ENCODE assay signal across 9 cellular contexts in genomic region chr5:143495823-143496275, GRCh38.
DNase-seq lines count a peak whose midpoint lies in the region; ATAC-seq, FAIRE-seq and TF ChIP-seq lines count a peak whose summit lies in the region.
"Had no signal": no experiment of that assay in that cellular context is flagged by ENCODE, and none has a peak within 500 bp of the region (broad histone marks: within the 10 kb centered on the region; RNA-seq: fewer than 3 reads in every experiment).

No MANE protein-coding gene starts in this region.

- H3K36me3 ChIP-seq in RWPE2 (ENCODE audit: low read depth) (no peaks in the 10 kb centered on the region), skeletal muscle tissue (ENCODE audit: control insufficient read depth in 3 of 3, insufficient read depth in 3 of 3, low read length in 3 of 3) (no peaks in the 10 kb centered on the region), smooth muscle cell (ENCODE audit: low read depth) (no peaks in the 10 kb centered on the region), kidney (ENCODE audit: control insufficient read depth in 1 of 2, insufficient read depth in 2 of 2, low read length in 2 of 2) (no peaks in the 10 kb centered on the region)

- H3K9me3 ChIP-seq in RWPE2 (ENCODE audit: severe bottlenecking) (no peaks in the 10 kb centered on the region), skeletal muscle tissue (ENCODE audit: control insufficient read depth in 3 of 3, low read length in 3 of 3) (no peaks in the 10 kb centered on the region), smooth muscle cell (replicated peaks; ENCODE audit: low read depth) (no peaks in the 10 kb centered on the region), kidney (ENCODE audit: control insufficient read depth in 1 of 2, low read length in 2 of 2) (no peaks in the 10 kb centered on the region)

- no peak overlapping the region for H3K4me2 ChIP-seq in smooth muscle cell
- H3K4me2 ChIP-seq: KMS-11 had no signal

- H3K79me2 ChIP-seq in smooth muscle cell (ENCODE audit: low read depth): no peaks in the 10 kb centered on the region

- ATAC-seq in RWPE2 (ENCODE audit: low read depth): peak; percentile 73
- no peak for ATAC-seq in HG02642 (IDR thresholded peaks at IDR 0.05; ENCODE audit: poor library complexity, unreplicated experiment)

- H3K9ac ChIP-seq in skeletal muscle tissue (ENCODE audit: low read depth in 1 of 3, low read length in 3 of 3) (no peak overlapping the region), smooth muscle cell (ENCODE audit: low read depth) (no peak overlapping the region), kidney (ENCODE audit: low read length in 2 of 2) (no peak overlapping the region)
- H3K9ac ChIP-seq: KMS-11 had no signal

- no peak overlapping the region for H2AFZ ChIP-seq in smooth muscle cell (ENCODE audit: low read depth)

- TF ChIP-seq CTCF in HL-60 (IDR thresholded peaks at IDR 0.05; ENCODE audit: insufficient read depth, low read length) (no peak), RWPE2 (IDR thresholded peaks at IDR 0.05; ENCODE audit: poor library complexity, severe bottlenecking) (no peak), fibroblast of villous mesenchyme (IDR thresholded peaks at IDR 0.05; ENCODE audit: insufficient read depth, low read depth, low read length) (no peak), smooth muscle cell (IDR thresholded peaks at IDR 0.05; ENCODE audit: borderline replicate concordance, insufficient read depth, poor library complexity, severe bottlenecking) (no peak), kidney (IDR thresholded peaks at IDR 0.05; ENCODE audit: borderline replicate concordance, extremely low read depth, insufficient read depth) (no peak)

- H3K4me3 ChIP-seq in HL-60 (replicated peaks; ENCODE audit: insufficient read depth, low read length) (no peak overlapping the region), RWPE2 (ENCODE audit: severe bottlenecking) (no peak overlapping the region), fibroblast of villous mesenchyme (ENCODE audit: low read depth, low read length) (no peak overlapping the region), skeletal muscle tissue (ENCODE audit: low read length in 3 of 3) (peak overlapping the region in 2 of 3 donors; percentile 27 to 30), smooth muscle cell (no peak overlapping the region), kidney (ENCODE audit: low read length in 2 of 2) (peak overlapping the region in 1 of 2 donors; percentile 10)

- H4K20me1 ChIP-seq in smooth muscle cell (ENCODE audit: low read depth): no peaks in the 10 kb centered on the region

- FAIRE-seq in kidney (lab: Jason Lieb, UNC): no peak

- DNase-seq in HL-60 (ENCODE audit: low read depth in 1 of 2, low spot score in 1 of 2): peak; percentile 4 to 68
- DNase-seq in RWPE2 (ENCODE audit: low spot score): no peak
- peak; percentile 77 for DNase-seq in fibroblast of villous mesenchyme (ENCODE audit: low read depth)
- no peak for DNase-seq in smooth muscle cell (lab: John Stamatoyannopoulos, UW; ENCODE audit: unreplicated experiment)
- DNase-seq in kidney: no peak
- DNase-seq: activated gamma-delta T cell had no signal

- 86% methylated on average over 2 of the region's 2 CpGs for WGBS in smooth muscle cell (ENCODE audit: low lambda C conversion rate)

- intact Hi-C loops in kidney (cut with DNase I): no loop called here

- H3K27me3 ChIP-seq in HL-60 (ENCODE audit: insufficient read depth, poor library complexity, severe bottlenecking): no peaks in the 10 kb centered on the region
- no peaks in the 10 kb centered on the region for H3K27me3 ChIP-seq in RWPE2 (ENCODE audit: insufficient read depth, poor library complexity, severe bottlenecking)
- no peaks in the 10 kb centered on the region for H3K27me3 ChIP-seq in skeletal muscle tissue (ENCODE audit: control insufficient read depth in 3 of 3, insufficient read depth in 3 of 3, low read length in 3 of 3)
- no peaks in the 10 kb centered on the region for H3K27me3 ChIP-seq in smooth muscle cell (ENCODE audit: low read depth)

- H3K27ac ChIP-seq in HL-60 (replicated peaks) (no peak overlapping the region), RWPE2 (ENCODE audit: poor library complexity, severe bottlenecking) (peak overlapping the region; percentile 59), skeletal muscle tissue (ENCODE audit: low read depth, low read length) (peak overlapping the region; percentile 1), smooth muscle cell (ENCODE audit: low read depth) (no peak overlapping the region), kidney (ENCODE audit: low read depth in 2 of 2, low read length in 2 of 2) (no peak overlapping the region)
- H3K27ac ChIP-seq: KMS-11 had no signal

- H3F3A ChIP-seq in smooth muscle cell (ENCODE audit: low read depth): no peaks in the 10 kb centered on the region

- peaks cover 34% of the 10 kb centered on the region for H3K4me1 ChIP-seq in RWPE2 (ENCODE audit: insufficient read depth, poor library complexity, severe bottlenecking)
- peaks cover 0 to 12% (median 10%) of the 10 kb centered on the region in 3 donors for H3K4me1 ChIP-seq in skeletal muscle tissue (ENCODE audit: control insufficient read depth in 3 of 3, insufficient read depth in 3 of 3, low read length in 3 of 3)
- no peaks in the 10 kb centered on the region for H3K4me1 ChIP-seq in smooth muscle cell (ENCODE audit: low read depth)
- H3K4me1 ChIP-seq in kidney (ENCODE audit: control insufficient read depth in 1 of 2, insufficient read depth in 1 of 2, low read depth in 1 of 2, low read length in 2 of 2): no peaks in the 10 kb centered on the region

Comparison
In these comparisons a context has a peak if more than half of its experiments do, and no peak if none do; other contexts are left out.
1. DNase-seq: peak in HL-60 (2 of 2) and fibroblast of villous mesenchyme (single experiment); none in RWPE2 (single experiment), smooth muscle cell (single experiment) and kidney (single experiment).
2. H3K27ac ChIP-seq: peak in RWPE2 (single experiment) and skeletal muscle tissue (single experiment); none in HL-60 (single experiment), smooth muscle cell (single experiment) and kidney (0 of 2).
3. H3K4me3 ChIP-seq: peak in skeletal muscle tissue (2 of 3); none in HL-60 (single experiment), RWPE2 (single experiment), fibroblast of villous mesenchyme (single experiment) and smooth muscle cell (single experiment).